26 cellular contexts compared by ENCODE assay signal in the genomic region with DNA sequence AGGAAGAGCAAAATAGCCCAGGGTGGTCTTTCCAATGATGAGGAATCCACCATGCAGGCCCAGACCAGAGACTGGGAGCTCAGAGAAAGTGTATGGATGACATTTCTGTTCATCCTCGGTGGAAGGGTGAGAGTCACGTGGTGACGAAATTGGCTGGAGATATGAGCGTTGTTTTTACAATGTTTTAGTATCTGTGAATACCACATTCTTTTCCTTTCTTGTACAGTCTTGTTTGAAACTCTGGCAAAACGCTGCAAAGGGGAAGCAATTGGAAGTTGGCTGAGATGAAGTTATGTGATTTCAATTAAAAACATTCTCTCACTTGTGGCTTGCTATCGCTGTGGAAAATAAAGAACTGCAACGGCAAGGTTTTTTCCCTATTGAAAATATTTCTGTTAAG.
DNase-seq lines count a peak whose midpoint lies in the region; ATAC-seq and TF ChIP-seq lines count a peak whose summit lies in the region.
"Had no signal": no experiment of that assay in that cellular context is flagged by ENCODE, and none has a peak within 500 bp of the region (broad histone marks: within the 10 kb centered on the region; RNA-seq: fewer than 3 reads in every experiment).

No MANE protein-coding gene starts in this region.

- H3K4me1 Mint-ChIP-seq in H9, result peaks cover 34% of the 10 kb centered on the region in 2 experiments
- H3K4me1 Mint-ChIP-seq: activated naive CD8-positive, alpha-beta T cell treated with anti-CD3 and anti-CD28 coated beads for 36 hours; immature natural killer cell; stimulated activated effector memory CD8-positive, alpha-beta T cell treated with anti-CD3 and anti-CD28 coated beads, Interleukin-12 subunit alpha, Interleukin-12 subunit beta, amount 100 ng/mL, for 72 hours had no signal

- no peak overlapping the region for H2BK20ac ChIP-seq in H9 (ENCODE audit: low read depth, low read length, poor library complexity, severe bottlenecking)

- H3K4me3 ChIP-seq in mammary epithelial cell (replicated peaks in 1 of 3; ENCODE audit: insufficient read depth in 1 of 3, low read depth in 2 of 3, low read length in 3 of 3) (peak overlapping the region; percentile 49 to 56 (median 56)), suprapubic skin (peak overlapping the region; percentile 41)
- H3K4me3 ChIP-seq: body of pancreas, testis had no signal

- H4K20me1 ChIP-seq in H9 (ENCODE audit: control insufficient read depth, insufficient read depth, insufficient read length), result no peaks in the 10 kb centered on the region
- H4K20me1 ChIP-seq in mammary epithelial cell (ENCODE audit: insufficient read depth, low read length), result no peaks in the 10 kb centered on the region

- no peak overlapping the region for H3K4me3 Mint-ChIP-seq in H9
- H3K4me3 Mint-ChIP-seq: activated naive CD8-positive, alpha-beta T cell treated with anti-CD3 and anti-CD28 coated beads for 36 hours; CD4-positive, alpha-beta T cell; immature natural killer cell; stimulated activated effector memory CD8-positive, alpha-beta T cell treated with anti-CD3 and anti-CD28 coated beads, Interleukin-12 subunit alpha, Interleukin-12 subunit beta, amount 100 ng/mL, for 72 hours had no signal

- TF ChIP-seq EP300 in suprapubic skin (IDR thresholded peaks at IDR 0.05), result no peak

- H3K27ac ChIP-seq in H9 (ENCODE audit: insufficient read length, low read depth, low read length), result no peak overlapping the region
- peak overlapping the region; percentile 73 for H3K27ac ChIP-seq in mammary epithelial cell (ENCODE audit: insufficient read depth, low read depth, low read length)
- H3K27ac ChIP-seq in foreskin keratinocyte, result peak overlapping the region; percentile 47
- H3K27ac ChIP-seq in suprapubic skin, result peak overlapping the region; percentile 88
- H3K27ac ChIP-seq: body of pancreas, testis had no signal

- TF ChIP-seq CTCF in H9 (conservative IDR thresholded peaks at IDR 0.05) (no peak), mammary epithelial cell (conservative IDR thresholded peaks at IDR 0.05 in 1 of 2, IDR thresholded peaks at IDR 0.05 in 1 of 2; ENCODE audit: extremely low read depth in 1 of 2, insufficient read depth in 1 of 2, low read depth in 1 of 2, low read length in 2 of 2) (no peak), foreskin keratinocyte (conservative IDR thresholded peaks at IDR 0.05) (no peak), suprapubic skin (IDR thresholded peaks at IDR 0.05) (no peak)

- no peak overlapping the region for H3K4ac ChIP-seq in H9 (ENCODE audit: low read depth, low read length)

- no peak overlapping the region for H3K56ac ChIP-seq in H9 (ENCODE audit: insufficient read length, low read depth, low read length)

- WGBS in H9 (ENCODE audit: extremely low coverage, insufficient read length, low lambda C conversion rate), result no CpG with 5 or more reads among the region's 7 CpGs
- WGBS in mammary epithelial cell (ENCODE audit: low coverage, missing lambda C conversion rate), result 1% methylated on average over 7 of the region's 7 CpGs
- WGBS in suprapubic skin, result 14% methylated on average over 7 of the region's 7 CpGs

- no peaks in the 10 kb centered on the region; a peak in 1 of 7 replicates for H3K36me3 Mint-ChIP-seq in H9 (ENCODE audit: insufficient read depth in 1 of 3, low read depth in 3 of 3)
- H3K36me3 Mint-ChIP-seq: activated naive CD8-positive, alpha-beta T cell treated with anti-CD3 and anti-CD28 coated beads for 36 hours; immature natural killer cell; stimulated activated effector memory CD8-positive, alpha-beta T cell treated with anti-CD3 and anti-CD28 coated beads, Interleukin-12 subunit alpha, Interleukin-12 subunit beta, amount 100 ng/mL, for 72 hours had no signal

- no peak for TF ChIP-seq POLR2A in suprapubic skin (IDR thresholded peaks at IDR 0.05)

- no peaks in the 10 kb centered on the region for H3K23me2 ChIP-seq in H9 (ENCODE audit: insufficient read length, low read depth, low read length, poor library complexity, severe bottlenecking)

- no peak overlapping the region for H3K9ac ChIP-seq in H9 (ENCODE audit: extremely low read depth, insufficient read length, low read length)
- H3K9ac ChIP-seq in mammary epithelial cell (ENCODE audit: insufficient read depth, low read length), result peak overlapping the region; percentile 69

- H3K79me2 ChIP-seq in H9 (ENCODE audit: insufficient read depth, low read length) (peaks cover 8% of the 10 kb centered on the region; the same call in 1 of the 2 replicates), mammary epithelial cell (ENCODE audit: insufficient read depth, low read length) (peaks cover 4% of the 10 kb centered on the region)

- no peak overlapping the region for H2AFZ ChIP-seq in H9 (ENCODE audit: low read length)
- peak overlapping the region; percentile 77 for H2AFZ ChIP-seq in mammary epithelial cell (ENCODE audit: low read depth, low read length)

- no peak overlapping the region for H2BK12ac ChIP-seq in H9 (ENCODE audit: insufficient read length, low read depth, low read length)

- no peak overlapping the region for H4K91ac ChIP-seq in H9 (ENCODE audit: insufficient read length, low read depth, low read length)

- peaks cover 2% of the 10 kb centered on the region for H3K79me1 ChIP-seq in H9 (ENCODE audit: insufficient read depth, low read depth, low read length, poor library complexity, severe bottlenecking)

- H2AK5ac ChIP-seq in H9 (ENCODE audit: insufficient read length, low read length), result no peak overlapping the region

- no peak overlapping the region for H4K5ac ChIP-seq in H9 (ENCODE audit: insufficient read length, low read depth, low read length)

- H2BK120ac ChIP-seq in H9 (ENCODE audit: low read depth, low read length, poor library complexity, severe bottlenecking), result no peak overlapping the region

- H4K8ac ChIP-seq in H9 (replicated peaks; ENCODE audit: insufficient read length, low read depth, low read length), result no peak overlapping the region

- H3K36me3 ChIP-seq in mammary epithelial cell (ENCODE audit: insufficient read depth, low read length) (no peaks in the 10 kb centered on the region), suprapubic skin (no peaks in the 10 kb centered on the region)

- in situ Hi-C loops in mammary epithelial cell (cut with MboI; ENCODE audit: low sequenced_read_pairs in 2 of 2), result no loop called here

- no peak overlapping the region for H2BK5ac ChIP-seq in H9 (ENCODE audit: insufficient read length, low read length)

- H3K27ac Mint-ChIP-seq in H9, result peak overlapping the region in 2 of 3 experiments; percentile 2 to 12; a peak in 2 of 7 replicates
- H3K27ac Mint-ChIP-seq: activated naive CD8-positive, alpha-beta T cell treated with anti-CD3 and anti-CD28 coated beads for 36 hours; activated T-helper 2 cell treated with anti-CD3 and anti-CD28 coated beads, Interferon-gamma antibody, Interleukin-2, Interleukin-4, amounts not matched to agents 10 μg/mL and 5 μg/mL and 100 μg/mL, durations not matched to agents 14 hours and 24 hours and 36 hours; CD4-positive, alpha-beta T cell; immature natural killer cell; stimulated activated effector memory CD8-positive, alpha-beta T cell treated with anti-CD3 and anti-CD28 coated beads, Interleukin-12 subunit alpha, Interleukin-12 subunit beta, amount 100 ng/mL, for 72 hours had no signal

- H3K4me2 ChIP-seq in H9 (ENCODE audit: insufficient read depth, insufficient read length, low read length), result no peak overlapping the region
- H3K4me2 ChIP-seq in mammary epithelial cell (ENCODE audit: insufficient read depth, low read depth, low read length), result peak overlapping the region; percentile 92

- H3T11ph ChIP-seq in H9 (ENCODE audit: low read length), result no peak overlapping the region

- BruUV-seq in mammary epithelial cell (replicated peaks; lab: Mats Ljungman, UMichigan), result no TSS peak

- no peaks in the 10 kb centered on the region for H3K9me3 ChIP-seq in H9 (ENCODE audit: control insufficient read depth, low read depth, low read length)
- H3K9me3 ChIP-seq in mammary epithelial cell (replicated peaks; ENCODE audit: insufficient read depth, low read length), result no peaks in the 10 kb centered on the region
- H3K9me3 ChIP-seq in suprapubic skin, result no peaks in the 10 kb centered on the region
- H3K9me3 ChIP-seq: body of pancreas, testis had no signal

- no peaks in the 10 kb centered on the region; a peak in 1 of 5 replicates for H3K9me3 Mint-ChIP-seq in H9
- H3K9me3 Mint-ChIP-seq: activated naive CD8-positive, alpha-beta T cell treated with anti-CD3 and anti-CD28 coated beads for 36 hours; activated T-helper 2 cell treated with anti-CD3 and anti-CD28 coated beads, Interferon-gamma antibody, Interleukin-2, Interleukin-4, amounts not matched to agents 10 μg/mL and 5 μg/mL and 100 μg/mL, durations not matched to agents 14 hours and 24 hours and 36 hours; CD4-positive, alpha-beta T cell; stimulated activated effector memory CD8-positive, alpha-beta T cell treated with anti-CD3 and anti-CD28 coated beads, Interleukin-12 subunit alpha, Interleukin-12 subunit beta, amount 100 ng/mL, for 72 hours had no signal

- no peak overlapping the region for H3K14ac ChIP-seq in H9 (ENCODE audit: insufficient read depth, low read length)

- H3K4me1 ChIP-seq in H9 (ENCODE audit: insufficient read depth, low read length), result 0 out of 2 replicates have a peak, but pooled peaks cover 3% of the 10 kb centered on the region
- peaks cover 11% of the 10 kb centered on the region for H3K4me1 ChIP-seq in mammary epithelial cell (ENCODE audit: insufficient read depth, low read length)
- H3K4me1 ChIP-seq in foreskin keratinocyte, result peaks cover 6% of the 10 kb centered on the region
- H3K4me1 ChIP-seq in suprapubic skin, result peaks cover 21% of the 10 kb centered on the region
- H3K4me1 ChIP-seq: testis had no signal

- no peak overlapping the region for H3K23ac ChIP-seq in H9 (ENCODE audit: insufficient read length, low read depth, low read length)

- DNase-seq in H9, result no peak
- DNase-seq in mammary epithelial cell, result peak; percentile 56
- peak; percentile 63 to 75 for DNase-seq in foreskin keratinocyte
- DNase-seq in suprapubic skin (ENCODE audit: low spot score in 2 of 2), result no peak
- no peak for DNase-seq in OCI-M2 (lab: John Stamatoyannopoulos, UW; ENCODE audit: unreplicated experiment)
- no peak for DNase-seq in GOT3 (lab: John Stamatoyannopoulos, UW)
- DNase-seq in NCI-H1417 (lab: John Stamatoyannopoulos, UW), result no peak
- DNase-seq in stimulated activated naive CD4-positive, alpha-beta T cell (lab: John Stamatoyannopoulos, UW), result no peak
- DNase-seq: activated CD4-positive, alpha-beta T cell treated with anti-CD3 and anti-CD28 coated beads, Interleukin-2, amount 50 U/mL, for 4 hours; activated CD8-positive, alpha-beta memory T cell treated with anti-CD3 and anti-CD28 coated beads, Interleukin-2, amount 50 U/mL, for 4 hours; activated naive CD8-positive, alpha-beta T cell treated with anti-CD3 and anti-CD28 coated beads for 36 hours; body of pancreas; CD4-positive, alpha-beta T cell; cortex of kidney; DMS153; GDM1; immature natural killer cell; NCI-H1105; NCI-H446; OCI-M1; SHP77; small intestine; stimulated activated CD4-positive, alpha-beta T cell treated with anti-CD3 and anti-CD28 coated beads, Interleukin-2, amount 100 ng/mL, for 24 hours; testis had no signal

- intact Hi-C loops in mammary epithelial cell (cut with micrococcal nuclease), result loop anchor here (5.0 kb wide), 1 partner anchor 236 kb away; no protein-coding TSS in a partner anchor

- H3K27me3 ChIP-seq in H9 (ENCODE audit: insufficient read depth, low read length), result no peaks in the 10 kb centered on the region
- no peaks in the 10 kb centered on the region for H3K27me3 ChIP-seq in mammary epithelial cell (ENCODE audit: insufficient read depth, low read length)
- H3K27me3 ChIP-seq in foreskin keratinocyte, result no peaks in the 10 kb centered on the region
- no peaks in the 10 kb centered on the region for H3K27me3 ChIP-seq in suprapubic skin
- H3K27me3 ChIP-seq: body of pancreas, testis had no signal

- H3K27me3 Mint-ChIP-seq in H9 (ENCODE audit: low read depth), result no peaks in the 10 kb centered on the region
- H3K27me3 Mint-ChIP-seq: activated naive CD8-positive, alpha-beta T cell treated with anti-CD3 and anti-CD28 coated beads for 36 hours; CD4-positive, alpha-beta T cell had no signal

- H3K18ac ChIP-seq in H9 (ENCODE audit: insufficient read length, low read depth, low read length), result no peak overlapping the region

- peak; percentile 46 for ATAC-seq in foreskin keratinocyte
- ATAC-seq: body of pancreas; stimulated activated effector memory CD8-positive, alpha-beta T cell treated with anti-CD3 and anti-CD28 coated beads, Interleukin-12 subunit alpha, Interleukin-12 subunit beta, amount 100 ng/mL, for 72 hours had no signal

- dilution Hi-C loops in mammary epithelial cell (cut with HindIII; ENCODE audit: low sequenced_read_pairs), result loop anchor here (5.0 kb wide), 1 partner anchor 106 kb away; no protein-coding TSS in a partner anchor

- CTCF ChIA-PET in mammary epithelial cell (lab: Charles Lee; ENCODE audit: low non-redundant PET), result no interaction called here

- no peak overlapping the region for H2BK15ac ChIP-seq in H9 (ENCODE audit: low read depth, low read length)

Comparison
In these comparisons a context has a peak if more than half of its experiments do, and no peak if none do; other contexts are left out.
1. DNase-seq: peak in mammary epithelial cell (single experiment) and foreskin keratinocyte (2 of 2); none in H9 (single experiment), suprapubic skin (0 of 2), OCI-M2 (single experiment), GOT3 (single experiment), NCI-H1417 (0 of 3) and stimulated activated naive CD4-positive, alpha-beta T cell (0 of 6).